22 cellular contexts compared by ENCODE assay signal in genomic region chr12:132404435-132404855, GRCh38.
"Had no signal": no experiment of that assay in that cellular context is flagged by ENCODE, and none has a peak within 500 bp of the region (broad histone marks: within the 10 kb centered on the region; RNA-seq: fewer than 3 reads in every experiment).

No MANE protein-coding gene starts in this region.

- H3K9me3 Mint-ChIP-seq: immature natural killer cell; memory B cell; natural killer cell treated with Interleukin-12 subunit alpha and Interleukin-12 subunit beta and Interleukin-15 and Interleukin-18, amount 100 ng/mL, for 72 hours; stimulated activated effector memory CD8-positive, alpha-beta T cell treated with anti-CD3 and anti-CD28 coated beads, Interleukin-12 subunit alpha, Interleukin-12 subunit beta, amount 100 ng/mL, for 72 hours; stimulated activated naive CD8-positive, alpha-beta T cell treated with anti-CD3 and anti-CD28 coated beads, Interleukin-15, amount 100 ng/mL, for 72 hours; type B pancreatic cell had no signal

- H3K4me1 ChIP-seq: pancreas, psoas muscle, spleen, tibial nerve, uterus had no signal

- H3K36me3 Mint-ChIP-seq: immature natural killer cell; memory B cell; natural killer cell treated with Interleukin-12 subunit alpha and Interleukin-12 subunit beta and Interleukin-15 and Interleukin-18, amount 100 ng/mL, for 72 hours; stimulated activated effector memory CD8-positive, alpha-beta T cell treated with anti-CD3 and anti-CD28 coated beads, Interleukin-12 subunit alpha, Interleukin-12 subunit beta, amount 100 ng/mL, for 72 hours; type B pancreatic cell had no signal

- ATAC-seq: heart left ventricle; left lobe of liver; mucosa of descending colon; natural killer cell treated with Interleukin-12 subunit alpha and Interleukin-12 subunit beta and Interleukin-15 and Interleukin-18, amount 100 ng/mL, for 72 hours; pancreas; psoas muscle; sciatic nerve; stimulated activated effector memory CD8-positive, alpha-beta T cell treated with anti-CD3 and anti-CD28 coated beads, Interleukin-12 subunit alpha, Interleukin-12 subunit beta, amount 100 ng/mL, for 72 hours; stimulated activated naive CD8-positive, alpha-beta T cell treated with anti-CD3 and anti-CD28 coated beads, Interleukin-15, amount 100 ng/mL, for 72 hours had no signal

- H3K4me3 ChIP-seq: heart left ventricle, mucosa of descending colon, pancreas, psoas muscle, spleen, tibial nerve, uterus had no signal

- H3K9me3 ChIP-seq: heart left ventricle, mucosa of descending colon, pancreas, psoas muscle, spleen, tibial nerve, uterus had no signal

- H3K4me3 Mint-ChIP-seq: immature natural killer cell; memory B cell; natural killer cell treated with Interleukin-12 subunit alpha and Interleukin-12 subunit beta and Interleukin-15 and Interleukin-18, amount 100 ng/mL, for 72 hours; stimulated activated effector memory CD8-positive, alpha-beta T cell treated with anti-CD3 and anti-CD28 coated beads, Interleukin-12 subunit alpha, Interleukin-12 subunit beta, amount 100 ng/mL, for 72 hours; stimulated activated naive CD8-positive, alpha-beta T cell treated with anti-CD3 and anti-CD28 coated beads, Interleukin-15, amount 100 ng/mL, for 72 hours; type B pancreatic cell had no signal

- DNase-seq: hypothalamus; immature natural killer cell; midbrain; nucleus accumbens; small intestine; spleen; stimulated activated CD4-positive, alpha-beta T cell treated with anti-CD3 and anti-CD28 coated beads, Interleukin-4, amount 100 ng/mL, for 24 hours; stimulated activated naive CD4-positive, alpha-beta T cell; stimulated activated naive CD8-positive, alpha-beta T cell treated with anti-CD3 and anti-CD28 coated beads, Interleukin-15, amount 100 ng/mL, for 72 hours; uterus had no signal

- H3K4me1 Mint-ChIP-seq: immature natural killer cell; naive thymus-derived CD4-positive, alpha-beta T cell; stimulated activated effector memory CD8-positive, alpha-beta T cell treated with anti-CD3 and anti-CD28 coated beads, Interleukin-12 subunit alpha, Interleukin-12 subunit beta, amount 100 ng/mL, for 72 hours; stimulated activated naive CD8-positive, alpha-beta T cell treated with anti-CD3 and anti-CD28 coated beads, Interleukin-15, amount 100 ng/mL, for 72 hours had no signal

- H3K27ac Mint-ChIP-seq: immature natural killer cell; memory B cell; naive thymus-derived CD4-positive, alpha-beta T cell; natural killer cell treated with Interleukin-12 subunit alpha and Interleukin-12 subunit beta and Interleukin-15 and Interleukin-18, amount 100 ng/mL, for 72 hours; stimulated activated effector memory CD8-positive, alpha-beta T cell treated with anti-CD3 and anti-CD28 coated beads, Interleukin-12 subunit alpha, Interleukin-12 subunit beta, amount 100 ng/mL, for 72 hours; stimulated activated naive CD8-positive, alpha-beta T cell treated with anti-CD3 and anti-CD28 coated beads, Interleukin-15, amount 100 ng/mL, for 72 hours; type B pancreatic cell had no signal

- H3K36me3 ChIP-seq: heart left ventricle, pancreas, spleen, tibial nerve, uterus had no signal

- H3K27me3 ChIP-seq: pancreas had no signal

- H3K27ac ChIP-seq: heart left ventricle, pancreas, psoas muscle, spleen, tibial nerve, uterus had no signal
